8 cellular contexts compared by ENCODE assay signal in the genomic region with DNA sequence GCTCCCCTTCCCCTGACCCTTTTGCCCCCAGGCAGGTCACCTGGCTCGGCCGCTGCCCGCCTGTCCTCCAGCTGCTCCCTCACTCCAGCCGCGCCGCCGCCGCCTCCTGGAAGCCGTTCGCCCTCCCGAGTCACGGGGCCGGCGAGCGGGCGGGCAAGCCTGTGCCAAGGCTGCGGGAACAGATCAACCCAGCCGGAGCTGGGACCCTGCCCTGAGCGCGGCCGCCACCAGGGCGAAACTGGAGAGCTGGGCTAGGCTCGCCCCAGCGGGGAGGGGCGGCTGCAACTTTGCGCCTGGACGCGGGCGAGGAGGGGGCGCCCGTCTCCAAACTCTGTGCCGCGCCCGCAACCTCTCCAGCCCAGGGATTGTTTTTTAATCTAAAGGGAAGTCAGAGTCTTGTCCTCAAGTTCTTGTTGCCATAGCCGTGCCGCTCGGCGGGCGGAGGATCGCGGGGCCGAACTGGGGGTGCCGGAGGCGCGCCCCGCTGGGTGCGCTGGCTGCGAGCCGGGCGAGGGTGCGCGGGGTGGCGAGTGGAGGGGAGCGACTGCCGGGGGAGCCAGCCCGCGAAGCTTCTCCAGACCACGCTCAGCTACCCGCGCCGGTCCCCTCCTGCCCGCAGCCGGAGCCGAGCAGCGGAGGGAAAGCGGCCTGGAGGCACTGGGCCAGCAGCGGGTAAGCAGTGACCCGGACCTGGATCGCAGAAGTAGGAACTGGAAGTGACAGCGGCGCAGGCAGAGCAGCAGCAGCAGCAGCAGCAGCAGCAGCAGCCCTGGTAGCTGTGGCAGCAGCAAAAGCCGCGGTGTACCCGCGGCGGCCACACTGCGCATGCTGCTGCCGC. TPM values are rescaled to one million over a fixed set of nuclear protein-coding genes. Genes with fewer than 3 reads are reported as not detected.
DNase-seq lines count a peak whose midpoint lies in the region; ATAC-seq lines count a peak whose summit lies in the region.

No MANE protein-coding gene starts in this region.

- H3K4me1 ChIP-seq in SJCRH30 (peaks cover 7% of the 10 kb centered on the region), adipocyte (ENCODE audit: control insufficient read depth, insufficient read depth, low read length) (peaks cover 9% of the 10 kb centered on the region)

- H3K27me3 ChIP-seq in SJCRH30 = no peaks in the 10 kb centered on the region
- H3K27me3 ChIP-seq in adipocyte (replicated peaks; ENCODE audit: control insufficient read depth, insufficient read depth, low read length) = peaks cover 3% of the 10 kb centered on the region

- ATAC-seq in GM21447 (IDR thresholded peaks at IDR 0.05; ENCODE audit: unreplicated experiment) (peak; percentile 69), left cardiac atrium (peak; percentile 86 to 91)

- H3K4me3 ChIP-seq in SJCRH30 (peak overlapping the region; percentile 77), adipocyte (ENCODE audit: low read length) (peak overlapping the region; percentile 79)

- DNase-seq in EH (ENCODE audit: low read depth) (peak; percentile 75), HUDEP-2 (lab: John Stamatoyannopoulos, UW; ENCODE audit: unreplicated experiment in 76 of 76) (peak in 66 of 76 experiments; percentile 0 to 65 (median 36)), SJCRH30 (peak; percentile 60 to 66), adipocyte (ENCODE audit: low read depth) (peak; percentile 65), left cardiac atrium (peak; percentile 76), posterior cingulate gyrus (peak; percentile 41 to 92 (median 56)), NCI-H226 (no peak)

- peak overlapping the region; percentile 77 for H3K9ac ChIP-seq in adipocyte (ENCODE audit: low read length)

- H3K9me3 ChIP-seq in SJCRH30 (replicated peaks) = no peaks in the 10 kb centered on the region
- H3K9me3 ChIP-seq in adipocyte (ENCODE audit: control insufficient read depth, low read length) = no peaks in the 10 kb centered on the region

- peak overlapping the region; percentile 59 for H3K27ac ChIP-seq in SJCRH30

- intact Hi-C loops in left cardiac atrium (cut with DNase I) (loop anchor here in 1 of 2 donors (10.0 kb wide), 1 partner anchor 53 kb away; no protein-coding TSS in a partner anchor), posterior cingulate gyrus (cut with DNase I) (no loop called here)

- H3K36me3 ChIP-seq in SJCRH30 (no peaks in the 10 kb centered on the region), adipocyte (ENCODE audit: control insufficient read depth, insufficient read depth, low read length, severe bottlenecking) (no peaks in the 10 kb centered on the region)

RNA-seq across cellular contexts. Expression of a gene that starts 13.4 kb away (rescaled TPM):
- total RNA-seq in SJCRH30 (2014; rRNA removed; shearing (Covaris generic)) = 10.8 TPM in 2 replicates
- 10 to 100 TPM; 34.9 to 40.0 TPM for total RNA-seq in left cardiac atrium
